Comparison of ENCODE assay signal across 33 cellular contexts in the genomic region with DNA sequence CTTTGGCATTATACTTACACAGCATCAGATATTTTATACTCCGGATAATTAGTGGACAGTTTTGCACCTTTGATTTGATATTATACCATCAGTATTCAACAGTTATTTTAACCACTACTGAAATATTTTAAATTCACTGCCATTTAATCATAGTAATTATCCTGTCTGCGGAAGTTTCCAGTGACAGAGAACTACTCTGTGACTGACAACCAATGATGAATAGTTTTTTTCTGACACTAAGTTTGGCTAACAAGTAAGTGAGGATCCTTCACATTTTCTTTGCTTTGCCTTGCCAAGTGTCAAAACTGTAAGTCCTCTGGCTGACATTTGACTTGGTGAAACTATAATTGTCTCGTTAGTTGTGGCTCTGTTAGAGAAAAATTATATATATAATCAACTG. TPM values are rescaled to one million over a fixed set of nuclear protein-coding genes. Genes with fewer than 3 reads are reported as not detected.
DNase-seq lines count a peak whose midpoint lies in the region; ATAC-seq, FAIRE-seq and TF ChIP-seq lines count a peak whose summit lies in the region.
"Had no signal": no experiment of that assay in that cellular context is flagged by ENCODE, and none has a peak within 500 bp of the region (broad histone marks: within the 10 kb centered on the region; RNA-seq: fewer than 3 reads in every experiment).

No MANE protein-coding gene starts in this region.

- TF ChIP-seq POLR2A in K562 (conservative IDR thresholded peaks at IDR 0.05) (no peak), adrenal gland (IDR thresholded peaks at IDR 0.05) (no peak)

- POLR2A ChIA-PET in A673 (lab: Charles Lee; ENCODE audit: low non-redundant PET) (no interaction called here), K562 (lab: Yijun Ruan, JAX) (interaction anchor here (0.6 to 1.9 kb wide), 2 partner anchors 8 to 15 kb away, joined by 4 to 6 read pairs; no protein-coding TSS in a partner anchor)

- H3K4me1 ChIP-seq in A673 (ENCODE audit: insufficient read depth, low read length, poor library complexity, severe bottlenecking) (peaks cover 8% of the 10 kb centered on the region), K562 (replicated peaks in 1 of 2; ENCODE audit: control insufficient read depth in 2 of 2, insufficient read depth in 2 of 2, low read length in 2 of 2) (peaks cover 0 to 13% of the 10 kb centered on the region in 2 experiments; a peak in 2 of 5 replicates), adrenal gland (replicated peaks in 1 of 2) (no peaks in the 10 kb centered on the region)
- H3K4me1 ChIP-seq: A549, Caco-2 had no signal

- CTCF ChIA-PET in A673 (lab: Charles Lee) (no interaction called here), K562 (lab: Yijun Ruan, JAX; ENCODE audit: low intra/inter-chr PET ratio) (no interaction called here)

- H4K20me1 ChIP-seq in K562 (replicated peaks; ENCODE audit: control insufficient read depth, insufficient read depth, low read length): no peaks in the 10 kb centered on the region
- H4K20me1 ChIP-seq: BLaER1; BLaER1 treated with 17β-estradiol and CSF1 and Interleukin-3, amounts not matched to agents 10 nM and 100 nM had no signal

- in situ Hi-C loops in K562 (cut with MboI): no loop called here

- intact Hi-C loops in A673 (cut with micrococcal nuclease; ENCODE audit: unreplicated experiment): no loop called here
- intact Hi-C loops in K562 (cut with micrococcal nuclease): no loop called here
- intact Hi-C loops in adrenal gland (cut with DNase I): no loop called here

- H3K79me2 ChIP-seq in K562 (ENCODE audit: control insufficient read depth, insufficient read depth, low read length): no peaks in the 10 kb centered on the region

- TF ChIP-seq CTCF in A673 (conservative IDR thresholded peaks at IDR 0.05; ENCODE audit: low read depth, low read length): no peak
- no peak for TF ChIP-seq CTCF in VCaP (conservative IDR thresholded peaks at IDR 0.05)
- TF ChIP-seq CTCF in K562 (IDR thresholded peaks at IDR 0.05 in 2 of 3, conservative IDR thresholded peaks at IDR 0.05 in 1 of 3; ENCODE audit: insufficient read depth in 2 of 3, low read depth in 1 of 3, low read length in 3 of 3): no peak
- no peak for TF ChIP-seq CTCF in adrenal gland (IDR thresholded peaks at IDR 0.05)

- no peak for ATAC-seq in K562
- ATAC-seq: A549; CD8-positive, alpha-beta T cell had no signal

- H3K9ac ChIP-seq in K562 (ENCODE audit: insufficient read depth in 1 of 2, low read depth in 2 of 2, low read length in 2 of 2): no peak overlapping the region
- H3K9ac ChIP-seq: BLaER1; BLaER1 treated with 17β-estradiol and CSF1 and Interleukin-3, amounts not matched to agents 10 nM and 100 nM had no signal

- no peak overlapping the region for H3K27ac ChIP-seq in A673 (ENCODE audit: low read depth, low read length, poor library complexity, severe bottlenecking)
- peak overlapping the region; percentile 73 for H3K27ac ChIP-seq in VCaP
- no peak overlapping the region for H3K27ac ChIP-seq in K562 (ENCODE audit: extremely low read depth, low read depth, low read length)
- no peak overlapping the region for H3K27ac ChIP-seq in adrenal gland
- H3K27ac ChIP-seq: 22Rv1; A549; BLaER1; BLaER1 treated with 17β-estradiol and CSF1 and Interleukin-3, amounts not matched to agents 10 nM and 100 nM; C4-2B had no signal

- peak overlapping the region; percentile 84 for H2AFZ ChIP-seq in K562 (ENCODE audit: low read depth, low read length)

- H3K27me3 ChIP-seq in A673 (replicated peaks; ENCODE audit: insufficient read depth, low read depth, low read length, poor library complexity) (peaks cover 6% of the 10 kb centered on the region), K562 (ENCODE audit: control insufficient read depth in 2 of 2, insufficient read depth in 2 of 2, low read length in 2 of 2) (no peaks in the 10 kb centered on the region), adrenal gland (peaks cover 23% of the 10 kb centered on the region)
- H3K27me3 ChIP-seq: BE2C; BLaER1; BLaER1 treated with 17β-estradiol and CSF1 and Interleukin-3, amounts not matched to agents 10 nM and 100 nM had no signal

- TF ChIP-seq RAD21 in K562 (CRISPR knock-in tag; conservative IDR thresholded peaks at IDR 0.05 in 1 of 2, IDR thresholded peaks at IDR 0.05 in 1 of 2): no peak

- no peaks in the 10 kb centered on the region for H3K9me1 ChIP-seq in K562 (ENCODE audit: control insufficient read depth, insufficient read depth, low read length)

- no peak overlapping the region for H3K4me2 ChIP-seq in K562 (ENCODE audit: insufficient read depth, low read length)
- H3K4me2 ChIP-seq: A549; BLaER1; BLaER1 treated with 17β-estradiol and CSF1 and Interleukin-3, amounts not matched to agents 10 nM and 100 nM had no signal

- DNase-seq in A673 (ENCODE audit: low spot score) (peak; percentile 10), K562 (ENCODE audit: extremely low read depth in 1 of 4, low spot score in 3 of 4) (no peak), adrenal gland (no peak), NCI-H345 (lab: John Stamatoyannopoulos, UW) (no peak), NAMALWA (ENCODE audit: low spot score) (no peak)
- no peak for DNase-seq in activated CD4-positive, alpha-beta T cell treated with anti-CD3 and anti-CD28 coated beads for 48 hours
- DNase-seq: 8988T; ACHN; AML-193; BE2C; C1 segment of cervical spinal cord; Caco-2; Calu3; CD4-positive, alpha-beta memory T cell; CD4-positive, alpha-beta T cell; CD4-positive, CD25-positive, alpha-beta regulatory T cell; CD8-positive, alpha-beta memory T cell; CD8-positive, alpha-beta T cell; COR-L47; DMS 273 treated with DMSO at 0.1 percent for 48 hours; DMS153; DMS53; DMS79; DMS79 treated with DMSO at 0.1 percent for 48 hours; DND-41; EL had no signal

- FAIRE-seq in G401.6 (lab: Jason Lieb, UNC): peak; percentile 8
- FAIRE-seq in K562 (lab: Jason Lieb, UNC): peak; percentile 59

- H3K9me3 ChIP-seq in A673 (ENCODE audit: low read depth, low read length, poor library complexity, severe bottlenecking): no peaks in the 10 kb centered on the region
- no peaks in the 10 kb centered on the region for H3K9me3 ChIP-seq in K562 (replicated peaks; ENCODE audit: control insufficient read depth, insufficient read depth, low read depth, low read length)
- H3K9me3 ChIP-seq in adrenal gland (replicated peaks in 1 of 3): no peaks in the 10 kb centered on the region
- H3K9me3 ChIP-seq: A549; BE2C; BLaER1; BLaER1 treated with 17β-estradiol and CSF1 and Interleukin-3, amounts not matched to agents 10 nM and 100 nM; Caco-2 had no signal

- no peak for TF ChIP-seq EP300 in K562 (IDR thresholded peaks at IDR 0.05; ENCODE audit: low read length)

- H3K4me3 ChIP-seq in A673 (ENCODE audit: low read depth, low read length, poor library complexity, severe bottlenecking) (no peak overlapping the region), K562 (no peak overlapping the region), adrenal gland (no peak overlapping the region)
- H3K4me3 ChIP-seq: A549; BLaER1; BLaER1 treated with 17β-estradiol and CSF1 and Interleukin-3, amounts not matched to agents 10 nM and 100 nM had no signal

- no TSS peak for BruUV-seq in A673 (replicated peaks; lab: Mats Ljungman, UMichigan)
- BruUV-seq in K562 (replicated peaks; lab: Mats Ljungman, UMichigan): no TSS peak

- H3K36me3 ChIP-seq in A673 (ENCODE audit: insufficient read depth, low read length, poor library complexity, severe bottlenecking) (no peaks in the 10 kb centered on the region), K562 (ENCODE audit: control insufficient read depth, insufficient read depth, low read length) (no peaks in the 10 kb centered on the region), adrenal gland (replicated peaks in 1 of 2) (no peaks in the 10 kb centered on the region)
- H3K36me3 ChIP-seq: BE2C; BLaER1; BLaER1 treated with 17β-estradiol and CSF1 and Interleukin-3, amounts not matched to agents 10 nM and 100 nM had no signal

- WGBS in K562 (ENCODE audit: insufficient coverage, low coverage, missing lambda C conversion rate): 61% methylated on average over 3 of the region's 3 CpGs
- 75 to 81% (median 76%) methylated on average over 3 of the region's 3 CpGs for WGBS in adrenal gland, 4 donors

RNA-seq across cellular contexts. Expression of a gene that starts 30.5 kb away (rescaled TPM):
- total RNA-seq in A673 (2021) (36.0 and 47.5 TPM in 2 replicates), K562 (2014; rRNA removed) (42.7 and 54.1 TPM in 2 replicates), K562 (2014; rRNA removed; fragmentation: Illumina TruSeq; extraction: Trizol) (45.5 and 53.2 TPM in 2 replicates), K562 (2015; rRNA removed; fragmentation: Illumina TruSeq; extraction: Trizol) (33.8 TPM in 2 replicates), K562 (2021) (65.3 and 79.5 TPM in 2 replicates), adrenal gland (100 to 1,000 TPM in 1 of 8 donors, 10 to 100 TPM in 7; 11.4 to 133 (median 61.1) TPM)
- total RNA-seq in K562 (2011; cell fraction: chromatin; rRNA removed; ENCODE audit: low replicate concordance): 390 and 496 TPM in 2 replicates
- 104 and 126 TPM in 2 replicates for total RNA-seq in K562 (2011; cell fraction: nucleolus; rRNA removed)
- 172 and 193 TPM in 2 replicates for total RNA-seq in K562 (2011; cell fraction: nucleoplasm; rRNA removed)
- polyA plus RNA-seq in K562 (2011; rRNA removed) (120 and 133 TPM in 2 replicates), K562 (2014; fragmentation: Illumina TruSeq; extraction: Trizol) (63.1 and 84.4 TPM in 2 replicates), K562 (2014; fragmentation: Nextera tagmentation; extraction: Ambion mirVana) (10 to 100 TPM in 1 of 2 experiments, 1 to 10 TPM in 1; 7.9 to 10.2 TPM), K562 (2014; rRNA removed) (166 and 236 TPM in 2 replicates), adrenal gland (100 to 1,000 TPM in 2 of 3 donors, 10 to 100 TPM in 1; 22.8 to 250 (median 183) TPM)
- polyA plus RNA-seq in K562 (2011; cell fraction: cytosol; rRNA removed): 20.2 and 43.3 TPM in 2 replicates
- 403 and 445 TPM in 2 replicates for polyA plus RNA-seq in K562 (2011; cell fraction: nucleus; rRNA removed)
- polyA plus RNA-seq in K562 (2012): 46.7 and 119 TPM in 2 replicates
- 15.1 and 27.9 TPM in 2 replicates for polyA minus RNA-seq in K562 (2011; rRNA and poly(A)+ RNA removed)
- 7.1 and 13.0 TPM in 2 replicates for polyA minus RNA-seq in K562 (2011; cell fraction: cytosol; rRNA and poly(A)+ RNA removed)
- polyA minus RNA-seq in K562 (2011; cell fraction: nucleus; rRNA and poly(A)+ RNA removed): 54.5 and 77.9 TPM in 2 replicates
